Comparison of ENCODE assay signal across 12 cellular contexts in the genomic region with DNA sequence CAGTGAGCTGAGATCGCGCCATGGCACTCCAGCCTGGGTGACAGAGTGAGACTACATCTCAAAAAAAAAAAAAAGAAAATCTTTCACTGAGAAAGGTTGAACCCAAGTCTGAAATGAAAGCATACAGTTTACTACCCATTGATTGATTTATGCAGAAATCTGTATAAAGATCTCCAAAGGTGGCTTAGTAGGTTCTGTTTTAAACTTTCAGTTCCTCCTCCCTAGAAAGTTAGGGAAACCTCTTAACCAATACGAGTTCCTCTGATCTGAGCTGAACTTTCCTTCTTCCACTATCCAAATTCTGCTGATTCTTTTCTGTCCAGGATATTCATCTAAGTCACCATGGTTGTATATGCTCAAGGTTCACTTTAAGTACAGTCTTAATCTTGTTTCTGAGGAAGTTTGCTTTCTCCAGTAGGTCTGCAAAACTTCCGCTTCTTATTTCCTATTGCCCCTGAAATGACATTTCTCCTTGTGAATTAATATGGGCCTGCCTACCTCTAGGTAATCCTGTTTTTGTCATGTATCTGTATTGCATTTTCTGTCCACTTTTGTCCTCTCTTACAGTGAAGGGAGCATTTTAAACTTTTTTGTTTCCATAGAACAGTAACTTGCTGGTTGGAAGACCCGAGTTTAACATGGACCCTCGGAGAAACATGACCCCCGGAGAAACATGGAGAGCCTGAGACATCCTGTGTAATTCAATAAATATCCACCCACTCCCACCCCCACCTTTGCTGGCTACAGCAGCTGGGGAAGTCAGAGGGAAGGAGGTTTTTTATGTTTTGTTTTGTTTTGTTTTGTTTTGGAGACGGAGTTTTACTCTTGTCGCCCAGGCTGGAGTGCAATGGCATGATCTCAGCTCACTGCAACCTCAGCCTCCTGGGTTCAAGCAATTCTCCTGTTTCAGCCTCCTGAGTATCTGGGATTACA. TPM values are rescaled to one million over a fixed set of nuclear protein-coding genes. Genes with fewer than 3 reads are reported as not detected.
A peak's percentile ranks its signal among the peaks of the same experiment; 100 is the strongest.
DNase-seq lines count a peak whose midpoint lies in the region; ATAC-seq, FAIRE-seq and TF ChIP-seq lines count a peak whose summit lies in the region.
"Had no signal": no experiment of that assay in that cellular context is flagged by ENCODE, and none has a peak within 500 bp of the region (broad histone marks: within the 10 kb centered on the region; RNA-seq: fewer than 3 reads in every experiment).

No MANE protein-coding gene starts in this region.

- intact Hi-C loops in HepG2 (cut with micrococcal nuclease; ENCODE audit: unreplicated experiment), result no loop called here
- intact Hi-C loops in upper lobe of right lung (cut with DNase I), result no loop called here

- H3K4me1 ChIP-seq in liver (ENCODE audit: control insufficient read depth in 4 of 4, insufficient read depth in 4 of 4, low read length in 3 of 4) (no peaks in the 10 kb centered on the region), HepG2 (ENCODE audit: insufficient read depth, low read length) (peaks cover 10% of the 10 kb centered on the region), upper lobe of right lung (peaks cover 6% of the 10 kb centered on the region)
- H3K4me1 ChIP-seq: pancreas had no signal

- no peak for DNase-seq in HepG2 (ENCODE audit: low spot score)
- peak; percentile 83 for DNase-seq in SKM-1 (lab: John Stamatoyannopoulos, UW; ENCODE audit: unreplicated experiment)
- DNase-seq in glomerular endothelial cell (ENCODE audit: extremely low read depth, low read depth, low spot score), result peak; percentile 47
- no peak for DNase-seq in upper lobe of right lung
- DNase-seq in NCI-H1930 (lab: John Stamatoyannopoulos, UW), result no peak
- DNase-seq in iPS-NIHi7 (ENCODE audit: extremely low spot score), result no peak
- DNase-seq in AG20443 (ENCODE audit: low spot score), result no peak
- DNase-seq: activated CD4-positive, alpha-beta T cell treated with anti-CD3 and anti-CD28 coated beads, Interleukin-2, amount 50 U/mL, for 48 hours; HCEC 1CT; pancreas had no signal

- TF ChIP-seq POLR2A in HepG2 (IDR thresholded peaks at IDR 0.05; ENCODE audit: insufficient read depth in 1 of 2, low read depth in 2 of 2, low read length in 2 of 2), result no peak

- FAIRE-seq in HepG2 (lab: Jason Lieb, UNC), result no peak
- FAIRE-seq: pancreas had no signal

- in situ Hi-C loops in HepG2 (cut with HindIII; ENCODE audit: extremely low pct_ligation_motif_present, low pct_unique_long_range_greater_than_20kb), result no loop called here

- no peak overlapping the region for H3K4me2 ChIP-seq in HepG2 (ENCODE audit: low read depth, low read length)

- no peak for TF ChIP-seq RAD21 in liver (IDR thresholded peaks at IDR 0.05)
- no peak for TF ChIP-seq RAD21 in HepG2 (CRISPR knock-in tag; IDR thresholded peaks at IDR 0.05)

- H3K9ac ChIP-seq in liver (ENCODE audit: low read depth in 1 of 2, low read length in 2 of 2), result no peak overlapping the region
- no peak overlapping the region for H3K9ac ChIP-seq in HepG2 (ENCODE audit: insufficient read depth, low read depth, low read length)

- H3K36me3 ChIP-seq in liver (ENCODE audit: control insufficient read depth in 4 of 4, insufficient read depth in 3 of 4, low read depth in 1 of 4, low read length in 3 of 4) (no peaks in the 10 kb centered on the region), HepG2 (replicated peaks in 1 of 2; ENCODE audit: control insufficient read depth in 1 of 2, insufficient read depth in 2 of 2, low read length in 2 of 2) (no peaks in the 10 kb centered on the region), upper lobe of right lung (no peaks in the 10 kb centered on the region)
- H3K36me3 ChIP-seq: pancreas had no signal

- TF ChIP-seq EP300 in HepG2 (IDR thresholded peaks at IDR 0.05; ENCODE audit: low read depth in 2 of 2, low read length in 2 of 2), result no peak
- no peak for TF ChIP-seq EP300 in HepG2 (CRISPR knock-in tag; IDR thresholded peaks at IDR 0.05; ENCODE audit: borderline replicate concordance)

- H3K4me3 ChIP-seq in liver (ENCODE audit: low read depth in 1 of 3, low read length in 3 of 3), result no peak overlapping the region
- no peak overlapping the region for H3K4me3 ChIP-seq in HepG2 (replicated peaks in 1 of 3; ENCODE audit: insufficient read depth in 1 of 3, low read depth in 2 of 3, low read length in 3 of 3)
- no peak overlapping the region for H3K4me3 ChIP-seq in upper lobe of right lung
- H3K4me3 ChIP-seq: pancreas had no signal

- CTCF ChIA-PET in HepG2 (lab: Yijun Ruan, JAX; ENCODE audit: low intra/inter-chr PET ratio, low total read pairs), result no interaction called here

- BruUV-seq in HepG2 (replicated peaks; lab: Mats Ljungman, UMichigan), result no TSS peak

- no peak for ATAC-seq in HepG2
- ATAC-seq in upper lobe of right lung, result peak; percentile 70
- ATAC-seq: activated T-helper 17 cell treated with anti-CD3 and anti-CD28 coated beads, Interleukin-2, amount 50 U/mL, for 72 hours; pancreas had no signal

- TF ChIP-seq CTCF in liver (IDR thresholded peaks at IDR 0.05; ENCODE audit: low read depth, low read length, missing input control), result no peak
- no peak for TF ChIP-seq CTCF in HepG2 (CRISPR knock-in tag; IDR thresholded peaks at IDR 0.05)
- no peak for TF ChIP-seq CTCF in upper lobe of right lung (IDR thresholded peaks at IDR 0.05)

- no peaks in the 10 kb centered on the region for H3K27me3 ChIP-seq in liver (ENCODE audit: control insufficient read depth in 4 of 4, insufficient read depth in 4 of 4, low read length in 3 of 4)
- H3K27me3 ChIP-seq in HepG2 (ENCODE audit: control insufficient read depth in 1 of 2, insufficient read depth in 2 of 2, low read length in 2 of 2), result no peaks in the 10 kb centered on the region; a peak in 1 of 5 replicates
- H3K27me3 ChIP-seq in upper lobe of right lung, result no peaks in the 10 kb centered on the region
- H3K27me3 ChIP-seq: pancreas had no signal

- WGBS in liver, result 72% methylated on average over 9 of the region's 9 CpGs
- 75% methylated on average over 9 of the region's 9 CpGs for WGBS in HepG2 (ENCODE audit: low lambda C conversion rate)

- H3K27ac ChIP-seq in liver (ENCODE audit: low read depth in 1 of 2, low read length in 2 of 2) (no peak overlapping the region), HepG2 (ENCODE audit: extremely low read length, insufficient read depth, low read length) (no peak overlapping the region), upper lobe of right lung (no peak overlapping the region)
- H3K27ac ChIP-seq: pancreas had no signal

- no peaks in the 10 kb centered on the region for H4K20me1 ChIP-seq in HepG2 (ENCODE audit: insufficient read depth, low read length)

- POLR2A ChIA-PET in HepG2 (lab: Yijun Ruan, JAX), result no interaction called here

- H3K9me3 ChIP-seq in liver (ENCODE audit: control insufficient read depth in 4 of 4, low read length in 3 of 4) (no peaks in the 10 kb centered on the region), HepG2 (ENCODE audit: low read length) (no peaks in the 10 kb centered on the region), upper lobe of right lung (no peaks in the 10 kb centered on the region)
- H3K9me3 ChIP-seq: pancreas had no signal

- no peaks in the 10 kb centered on the region for H3K79me2 ChIP-seq in HepG2 (ENCODE audit: insufficient read depth, low read length)

- H2AFZ ChIP-seq in HepG2 (ENCODE audit: low read length), result no peak overlapping the region

RNA-seq across cellular contexts. Expression of gene TUT4, which starts 16.7 kb away (rescaled TPM):
- total RNA-seq in liver, result 10 to 100 TPM; 20.0 to 28.0 TPM
- 10 to 100 TPM; 12.2 to 28.0 TPM for polyA plus RNA-seq in liver
- 44.7 and 47.8 TPM in 2 replicates for total RNA-seq in HepG2 (2016; rRNA removed; fragmentation: Illumina TruSeq; extraction: Trizol)
- 31.1 and 33.0 TPM in 2 replicates for total RNA-seq in HepG2 (2016; cell fraction: cytosol; rRNA removed; fragmentation: Illumina TruSeq; extraction: Trizol; ENCODE audit: low read depth)
- 42.5 and 43.3 TPM in 2 replicates for total RNA-seq in HepG2 (2016; cell fraction: insoluble cytoplasmic fraction; rRNA removed; fragmentation: Illumina TruSeq; extraction: Trizol)
- 26.5 and 32.0 TPM in 2 replicates for total RNA-seq in HepG2 (2016; cell fraction: membrane; rRNA removed; fragmentation: Illumina TruSeq; extraction: Trizol)
- total RNA-seq in HepG2 (2016; cell fraction: nucleus; rRNA removed; fragmentation: Illumina TruSeq; extraction: Trizol), result 84.6 and 87.9 TPM in 2 replicates
- polyA plus RNA-seq in HepG2 (2011; rRNA removed), result 52.8 and 53.5 TPM in 2 replicates
- polyA plus RNA-seq in HepG2 (2011; cell fraction: cytosol; rRNA removed), result 17.7 and 21.7 TPM in 2 replicates
- polyA plus RNA-seq in HepG2 (2011; cell fraction: nucleus; rRNA removed), result 158 and 159 TPM in 2 replicates
- 49.2 and 50.3 TPM in 2 replicates for polyA plus RNA-seq in HepG2 (2012)
- 1.9 and 2.0 TPM in 2 replicates for polyA plus RNA-seq in HepG2 (2016; cell fraction: cytosol; fragmentation: Illumina TruSeq; extraction: Trizol; ENCODE audit: low read depth)
- polyA plus RNA-seq in HepG2 (2016; cell fraction: insoluble cytoplasmic fraction; fragmentation: Illumina TruSeq; extraction: Trizol; ENCODE audit: low read depth), result 40.8 and 44.0 TPM in 2 replicates
- 5.7 and 9.2 TPM in 2 replicates for polyA plus RNA-seq in HepG2 (2016; cell fraction: membrane; fragmentation: Illumina TruSeq; extraction: Trizol; ENCODE audit: low read depth)
- 169 and 172 TPM in 2 replicates for polyA plus RNA-seq in HepG2 (2016; cell fraction: nucleus; fragmentation: Illumina TruSeq; extraction: Trizol; ENCODE audit: insufficient read depth, low read depth)
- polyA minus RNA-seq in HepG2 (2011; rRNA and poly(A)+ RNA removed; ENCODE audit: low replicate concordance), result 33.2 and 43.4 TPM in 2 replicates
- 22.4 and 27.4 TPM in 2 replicates for polyA minus RNA-seq in HepG2 (2011; cell fraction: cytosol; rRNA and poly(A)+ RNA removed)
- 128 and 167 TPM in 2 replicates for polyA minus RNA-seq in HepG2 (2011; cell fraction: nucleus; rRNA and poly(A)+ RNA removed)
- total RNA-seq in glomerular endothelial cell, result 26.2 and 33.1 TPM in 2 replicates
- total RNA-seq in upper lobe of right lung, result 44.2 TPM

RNA-seq across cellular contexts. Expression of gene GPX7, which starts 32.6 kb away (rescaled TPM):
- total RNA-seq in liver (10 to 100 TPM in 1 of 2 donors, 1 to 10 TPM in 1; 4.7 to 33.0 TPM), HepG2 (2016; rRNA removed; fragmentation: Illumina TruSeq; extraction: Trizol) (10.5 and 14.1 TPM in 2 replicates), glomerular endothelial cell (19.5 and 36.8 TPM in 2 replicates), upper lobe of right lung (6.2 TPM)
- polyA plus RNA-seq in liver (1 to 10 TPM; 3.9 to 7.0 TPM), HepG2 (2011; rRNA removed) (16.2 and 17.2 TPM in 2 replicates)
- 8.7 and 9.3 TPM in 2 replicates for total RNA-seq in HepG2 (2016; cell fraction: cytosol; rRNA removed; fragmentation: Illumina TruSeq; extraction: Trizol; ENCODE audit: low read depth)
- 9.7 and 15.2 TPM in 2 replicates for total RNA-seq in HepG2 (2016; cell fraction: insoluble cytoplasmic fraction; rRNA removed; fragmentation: Illumina TruSeq; extraction: Trizol)
- 13.8 and 16.2 TPM in 2 replicates for total RNA-seq in HepG2 (2016; cell fraction: membrane; rRNA removed; fragmentation: Illumina TruSeq; extraction: Trizol)
- 10.8 and 12.2 TPM in 2 replicates for total RNA-seq in HepG2 (2016; cell fraction: nucleus; rRNA removed; fragmentation: Illumina TruSeq; extraction: Trizol)
- 16.8 and 17.0 TPM in 2 replicates for polyA plus RNA-seq in HepG2 (2011; cell fraction: cytosol; rRNA removed)
- polyA plus RNA-seq in HepG2 (2011; cell fraction: nucleus; rRNA removed), result 8.6 and 8.7 TPM in 2 replicates
- polyA plus RNA-seq in HepG2 (2012), result 6.8 and 8.6 TPM in 2 replicates
- 11.6 and 12.7 TPM in 2 replicates for polyA plus RNA-seq in HepG2 (2016; cell fraction: cytosol; fragmentation: Illumina TruSeq; extraction: Trizol; ENCODE audit: low read depth)
- 11.0 and 12.6 TPM in 2 replicates for polyA plus RNA-seq in HepG2 (2016; cell fraction: insoluble cytoplasmic fraction; fragmentation: Illumina TruSeq; extraction: Trizol; ENCODE audit: low read depth)
- polyA plus RNA-seq in HepG2 (2016; cell fraction: membrane; fragmentation: Illumina TruSeq; extraction: Trizol; ENCODE audit: low read depth), result 14.9 and 18.3 TPM in 2 replicates
- polyA plus RNA-seq in HepG2 (2016; cell fraction: nucleus; fragmentation: Illumina TruSeq; extraction: Trizol; ENCODE audit: insufficient read depth, low read depth), result 22.5 and 22.7 TPM in 2 replicates
- polyA minus RNA-seq in HepG2 (2011; rRNA and poly(A)+ RNA removed; ENCODE audit: low replicate concordance), result 14.0 TPM in 1 of 2 replicates, not detected in the other
- polyA minus RNA-seq in HepG2 (2011; cell fraction: cytosol; rRNA and poly(A)+ RNA removed), result 7.2 and 8.1 TPM in 2 replicates
- polyA minus RNA-seq in HepG2 (2011; cell fraction: nucleus; rRNA and poly(A)+ RNA removed), result 3.7 and 3.9 TPM in 2 replicates

Comparison
In these comparisons a context has a peak if more than half of its experiments do, and no peak if none do; other contexts are left out.
1. DNase-seq: peak in SKM-1 (single experiment) and glomerular endothelial cell (single experiment); none in HepG2 (single experiment), upper lobe of right lung (single experiment), NCI-H1930 (0 of 2), iPS-NIHi7 (single experiment) and AG20443 (single experiment).